Comparison of ENCODE assay signal across 10 cellular contexts in genomic region chr3:50126287-50127211, GRCh38. TPM values are rescaled to one million over a fixed set of nuclear protein-coding genes. Genes with fewer than 3 reads are reported as not detected.
DNase-seq lines count a peak whose midpoint lies in the region; ATAC-seq, FAIRE-seq and TF ChIP-seq lines count a peak whose summit lies in the region.
"Had no signal": no experiment of that assay in that cellular context is flagged by ENCODE, and none has a peak within 500 bp of the region (broad histone marks: within the 10 kb centered on the region; RNA-seq: fewer than 3 reads in every experiment).

No MANE protein-coding gene starts in this region.

- H3K36me3 Mint-ChIP-seq in osteocyte (ENCODE audit: unreplicated experiment), result no peaks in the 10 kb centered on the region

- no peak for FAIRE-seq in frontal cortex (lab: Jason Lieb, UNC)

- no peaks in the 10 kb centered on the region for H3K27me3 Mint-ChIP-seq in osteocyte (ENCODE audit: unreplicated experiment)

- peaks cover 57% of the 10 kb centered on the region for H3K4me1 Mint-ChIP-seq in osteocyte (ENCODE audit: unreplicated experiment)

- no peak for TF ChIP-seq CTCF in osteocyte (IDR thresholded peaks at IDR 0.05)

- no peak overlapping the region for H3K27ac Mint-ChIP-seq in osteocyte (ENCODE audit: unreplicated experiment)

- H3K9me3 Mint-ChIP-seq in osteocyte (ENCODE audit: unreplicated experiment), result no peaks in the 10 kb centered on the region

- H3K4me3 Mint-ChIP-seq in osteocyte (ENCODE audit: unreplicated experiment), result peak overlapping the region; percentile 29

- ATAC-seq in GM19351 (IDR thresholded peaks at IDR 0.05; ENCODE audit: unreplicated experiment), result no peak
- ATAC-seq in GM18907 (IDR thresholded peaks at IDR 0.05; ENCODE audit: unreplicated experiment), result no peak

- peak; percentile 84 for DNase-seq in D341Med (ENCODE audit: low spot score)
- peak; percentile 88 to 97 for DNase-seq in NCI-H524 (lab: John Stamatoyannopoulos, UW)
- peak; percentile 87 for DNase-seq in epidermal melanocyte (ENCODE audit: insufficient read length, low spot score)
- DNase-seq in osteocyte (ENCODE audit: extremely low spot score, unreplicated experiment), result no peak
- DNase-seq in frontal cortex (ENCODE audit: low spot score in 2 of 2), result no peak
- DNase-seq in UCSD-AML1 (lab: John Stamatoyannopoulos, UW; ENCODE audit: unreplicated experiment), result no peak
- DNase-seq: central memory CD4-positive, alpha-beta T cell; DND-41 had no signal

RNA-seq across cellular contexts. Expression of gene SEMA3F, which starts 28.6 kb away (rescaled TPM):
- total RNA-seq in osteocyte (11.8 and 12.9 TPM in 2 replicates), frontal cortex (9.4 TPM)

RNA-seq across cellular contexts. Expression of gene RBM5, which starts 37.8 kb away (rescaled TPM):
- 213 and 225 TPM in 2 replicates for total RNA-seq in osteocyte
- 199 TPM for total RNA-seq in frontal cortex

Comparison
In these comparisons a context has a peak if more than half of its experiments do, and no peak if none do; other contexts are left out.
1. DNase-seq: peak in D341Med (single experiment), NCI-H524 (2 of 2) and epidermal melanocyte (single experiment); none in osteocyte (single experiment), frontal cortex (0 of 2) and UCSD-AML1 (single experiment).